Comparison of ENCODE assay signal across 1 cellular context in the genomic region with DNA sequence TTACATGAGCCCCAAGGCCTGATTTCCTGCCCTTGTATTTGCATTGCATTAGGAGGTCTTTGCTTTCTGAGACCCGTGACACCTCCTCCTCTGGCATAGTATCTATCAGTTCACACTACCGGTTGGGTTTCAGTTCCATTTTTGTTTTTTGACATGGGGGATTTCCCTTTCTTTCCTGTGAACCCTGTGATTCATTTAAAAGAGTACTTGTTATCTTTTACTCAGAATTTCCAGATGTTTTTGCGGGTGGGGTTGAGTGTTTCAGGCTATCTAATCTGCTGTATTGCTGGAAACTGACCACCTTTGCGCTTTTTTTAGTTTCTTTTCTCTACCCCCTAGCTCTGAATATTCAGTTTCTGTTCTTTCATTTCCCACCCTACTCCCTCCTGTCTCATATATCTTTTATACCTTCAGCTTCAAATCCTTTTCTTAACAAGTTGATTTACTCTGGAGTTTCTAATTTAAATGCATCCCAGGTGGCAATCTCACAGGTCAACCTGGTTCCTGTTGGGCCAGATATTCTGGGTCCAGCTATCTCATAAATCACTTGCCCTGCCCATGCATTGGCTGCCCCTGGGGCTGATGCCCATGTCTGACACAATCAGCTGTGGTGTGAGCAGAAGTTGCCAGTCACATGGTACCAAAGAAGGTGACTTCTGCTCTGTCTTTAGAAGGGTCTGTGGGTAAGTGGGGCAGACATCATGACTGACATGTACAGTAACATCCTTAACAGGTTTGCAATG.
A peak's percentile ranks its signal among the peaks of the same experiment; 100 is the strongest.
TF ChIP-seq lines count a peak whose summit lies in the region.

No MANE protein-coding gene starts in this region.

TF ChIP-seq in GM12878, 131 proteins besides CTCF, POLR2A, EP300 and RAD21 (continued from another document and continues in another):
- TF ChIP-seq, protein P1, sequence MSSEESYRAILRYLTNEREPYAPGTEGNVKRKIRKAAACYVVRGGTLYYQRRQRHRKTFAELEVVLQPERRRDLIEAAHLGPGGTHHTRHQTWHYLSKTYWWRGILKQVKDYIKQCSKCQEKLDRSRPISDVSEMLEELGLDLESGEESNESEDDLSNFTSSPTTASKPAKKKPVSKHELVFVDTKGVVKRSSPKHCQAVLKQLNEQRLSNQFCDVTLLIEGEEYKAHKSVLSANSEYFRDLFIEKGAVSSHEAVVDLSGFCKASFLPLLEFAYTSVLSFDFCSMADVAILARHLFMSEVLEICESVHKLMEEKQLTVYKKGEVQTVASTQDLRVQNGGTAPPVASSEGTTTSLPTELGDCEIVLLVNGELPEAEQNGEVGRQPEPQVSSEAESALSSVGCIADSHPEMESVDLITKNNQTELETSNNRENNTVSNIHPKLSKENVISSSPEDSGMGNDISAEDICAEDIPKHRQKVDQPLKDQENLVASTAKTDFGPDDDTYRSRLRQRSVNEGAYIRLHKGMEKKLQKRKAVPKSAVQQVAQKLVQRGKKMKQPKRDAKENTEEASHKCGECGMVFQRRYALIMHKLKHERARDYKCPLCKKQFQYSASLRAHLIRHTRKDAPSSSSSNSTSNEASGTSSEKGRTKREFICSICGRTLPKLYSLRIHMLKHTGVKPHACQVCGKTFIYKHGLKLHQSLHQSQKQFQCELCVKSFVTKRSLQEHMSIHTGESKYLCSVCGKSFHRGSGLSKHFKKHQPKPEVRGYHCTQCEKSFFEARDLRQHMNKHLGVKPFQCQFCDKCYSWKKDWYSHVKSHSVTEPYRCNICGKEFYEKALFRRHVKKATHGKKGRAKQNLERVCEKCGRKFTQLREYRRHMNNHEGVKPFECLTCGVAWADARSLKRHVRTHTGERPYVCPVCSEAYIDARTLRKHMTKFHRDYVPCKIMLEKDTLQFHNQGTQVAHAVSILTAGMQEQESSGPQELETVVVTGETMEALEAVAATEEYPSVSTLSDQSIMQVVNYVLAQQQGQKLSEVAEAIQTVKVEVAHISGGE (CRISPR knock-in tag; IDR thresholded peaks at IDR 0.05): no peak
- peak; percentile 91; the same call in 1 of the 2 replicates for TF ChIP-seq BACH1 (IDR thresholded peaks at IDR 0.05; ENCODE audit: borderline replicate concordance)
- TF ChIP-seq, protein P2, sequence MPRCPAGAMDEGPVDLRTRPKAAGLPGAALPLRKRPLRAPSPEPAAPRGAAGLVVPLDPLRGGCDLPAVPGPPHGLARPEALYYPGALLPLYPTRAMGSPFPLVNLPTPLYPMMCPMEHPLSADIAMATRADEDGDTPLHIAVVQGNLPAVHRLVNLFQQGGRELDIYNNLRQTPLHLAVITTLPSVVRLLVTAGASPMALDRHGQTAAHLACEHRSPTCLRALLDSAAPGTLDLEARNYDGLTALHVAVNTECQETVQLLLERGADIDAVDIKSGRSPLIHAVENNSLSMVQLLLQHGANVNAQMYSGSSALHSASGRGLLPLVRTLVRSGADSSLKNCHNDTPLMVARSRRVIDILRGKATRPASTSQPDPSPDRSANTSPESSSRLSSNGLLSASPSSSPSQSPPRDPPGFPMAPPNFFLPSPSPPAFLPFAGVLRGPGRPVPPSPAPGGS (IDR thresholded peaks at IDR 0.05; ENCODE audit: borderline replicate concordance, insufficient read depth, low read depth, low read length, poor library complexity, severe bottlenecking): peak; percentile 86
- no peak for TF ChIP-seq ASH2L (IDR thresholded peaks at IDR 0.05; ENCODE audit: borderline replicate concordance, low read depth)
- no peak for TF ChIP-seq ZNF207 (IDR thresholded peaks at IDR 0.05; ENCODE audit: borderline replicate concordance)
- TF ChIP-seq, protein P3, sequence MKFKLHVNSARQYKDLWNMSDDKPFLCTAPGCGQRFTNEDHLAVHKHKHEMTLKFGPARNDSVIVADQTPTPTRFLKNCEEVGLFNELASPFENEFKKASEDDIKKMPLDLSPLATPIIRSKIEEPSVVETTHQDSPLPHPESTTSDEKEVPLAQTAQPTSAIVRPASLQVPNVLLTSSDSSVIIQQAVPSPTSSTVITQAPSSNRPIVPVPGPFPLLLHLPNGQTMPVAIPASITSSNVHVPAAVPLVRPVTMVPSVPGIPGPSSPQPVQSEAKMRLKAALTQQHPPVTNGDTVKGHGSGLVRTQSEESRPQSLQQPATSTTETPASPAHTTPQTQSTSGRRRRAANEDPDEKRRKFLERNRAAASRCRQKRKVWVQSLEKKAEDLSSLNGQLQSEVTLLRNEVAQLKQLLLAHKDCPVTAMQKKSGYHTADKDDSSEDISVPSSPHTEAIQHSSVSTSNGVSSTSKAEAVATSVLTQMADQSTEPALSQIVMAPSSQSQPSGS (IDR thresholded peaks at IDR 0.05; ENCODE audit: low read length): peak; percentile 95
- peak; percentile 35; the same call in 1 of the 2 replicates for TF ChIP-seq FOXK2 (IDR thresholded peaks at IDR 0.05)
- TF ChIP-seq SUZ12 (IDR thresholded peaks at IDR 0.05; ENCODE audit: unreplicated experiment): no peak
- no peak; the same call in 1 of the 2 replicates for TF ChIP-seq SMC3 (IDR thresholded peaks at IDR 0.05; ENCODE audit: borderline replicate concordance, low read length)
- TF ChIP-seq MXI1 (IDR thresholded peaks at IDR 0.05; ENCODE audit: low read depth, low read length): no peak; the same call in 1 of the 2 replicates
- TF ChIP-seq STAT1 (conservative IDR thresholded peaks at IDR 0.05): no peak
- no peak; a peak in 1 of 4 replicates for TF ChIP-seq CEBPB (IDR thresholded peaks at IDR 0.05; ENCODE audit: borderline replicate concordance in 1 of 2, low read depth in 2 of 2, low read length in 2 of 2)
- TF ChIP-seq LARP7 (IDR thresholded peaks at IDR 0.05): no peak
- TF ChIP-seq SRF (IDR thresholded peaks at IDR 0.05; ENCODE audit: low read depth in 2 of 2, low read length in 2 of 2): no peak
- no peak for TF ChIP-seq POLR2AphosphoS5 (IDR thresholded peaks at IDR 0.05; ENCODE audit: low read length)
- TF ChIP-seq ZNF274 (IDR thresholded peaks at IDR 0.05; ENCODE audit: insufficient read depth, insufficient read length): no peak
- TF ChIP-seq SREBF2 (IDR thresholded peaks at IDR 0.05; ENCODE audit: low read length): no peak
- TF ChIP-seq ATF7 (IDR thresholded peaks at IDR 0.05; ENCODE audit: low read depth): peak; percentile 96
- TF ChIP-seq, protein P4, sequence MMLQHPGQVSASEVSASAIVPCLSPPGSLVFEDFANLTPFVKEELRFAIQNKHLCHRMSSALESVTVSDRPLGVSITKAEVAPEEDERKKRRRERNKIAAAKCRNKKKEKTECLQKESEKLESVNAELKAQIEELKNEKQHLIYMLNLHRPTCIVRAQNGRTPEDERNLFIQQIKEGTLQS (IDR thresholded peaks at IDR 0.05; ENCODE audit: borderline replicate concordance, extremely low read depth, low read depth, low read length): no peak
- no peak for TF ChIP-seq NFYA (IDR thresholded peaks at IDR 0.05; ENCODE audit: borderline replicate concordance, low read depth, low read length)
- 0 out of 2 replicates have a peak, but pooled peaks have one; percentile 13 for TF ChIP-seq YY1 (IDR thresholded peaks at IDR 0.05; ENCODE audit: low read depth, low read length)
- no peak for TF ChIP-seq RB1 (IDR thresholded peaks at IDR 0.05; ENCODE audit: borderline replicate concordance)
- peak; percentile 96 for TF ChIP-seq FOXM1 (IDR thresholded peaks at IDR 0.05; ENCODE audit: low read depth, low read length)
- no peak for TF ChIP-seq KLF5 (IDR thresholded peaks at IDR 0.05; ENCODE audit: partially characterized antibody)
- TF ChIP-seq, protein P5, sequence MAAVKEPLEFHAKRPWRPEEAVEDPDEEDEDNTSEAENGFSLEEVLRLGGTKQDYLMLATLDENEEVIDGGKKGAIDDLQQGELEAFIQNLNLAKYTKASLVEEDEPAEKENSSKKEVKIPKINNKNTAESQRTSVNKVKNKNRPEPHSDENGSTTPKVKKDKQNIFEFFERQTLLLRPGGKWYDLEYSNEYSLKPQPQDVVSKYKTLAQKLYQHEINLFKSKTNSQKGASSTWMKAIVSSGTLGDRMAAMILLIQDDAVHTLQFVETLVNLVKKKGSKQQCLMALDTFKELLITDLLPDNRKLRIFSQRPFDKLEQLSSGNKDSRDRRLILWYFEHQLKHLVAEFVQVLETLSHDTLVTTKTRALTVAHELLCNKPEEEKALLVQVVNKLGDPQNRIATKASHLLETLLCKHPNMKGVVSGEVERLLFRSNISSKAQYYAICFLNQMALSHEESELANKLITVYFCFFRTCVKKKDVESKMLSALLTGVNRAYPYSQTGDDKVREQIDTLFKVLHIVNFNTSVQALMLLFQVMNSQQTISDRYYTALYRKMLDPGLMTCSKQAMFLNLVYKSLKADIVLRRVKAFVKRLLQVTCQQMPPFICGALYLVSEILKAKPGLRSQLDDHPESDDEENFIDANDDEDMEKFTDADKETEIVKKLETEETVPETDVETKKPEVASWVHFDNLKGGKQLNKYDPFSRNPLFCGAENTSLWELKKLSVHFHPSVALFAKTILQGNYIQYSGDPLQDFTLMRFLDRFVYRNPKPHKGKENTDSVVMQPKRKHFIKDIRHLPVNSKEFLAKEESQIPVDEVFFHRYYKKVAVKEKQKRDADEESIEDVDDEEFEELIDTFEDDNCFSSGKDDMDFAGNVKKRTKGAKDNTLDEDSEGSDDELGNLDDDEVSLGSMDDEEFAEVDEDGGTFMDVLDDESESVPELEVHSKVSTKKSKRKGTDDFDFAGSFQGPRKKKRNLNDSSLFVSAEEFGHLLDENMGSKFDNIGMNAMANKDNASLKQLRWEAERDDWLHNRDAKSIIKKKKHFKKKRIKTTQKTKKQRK (IDR thresholded peaks at IDR 0.05; ENCODE audit: low read depth, low read length): no peak
- no peak for TF ChIP-seq SIN3A (IDR thresholded peaks at IDR 0.05; ENCODE audit: low read depth, low read length)
- peak; percentile 94 for TF ChIP-seq IKZF1 (conservative IDR thresholded peaks at IDR 0.05)
- peak; percentile 21; the same call in 1 of the 2 replicates for TF ChIP-seq CBX5 (IDR thresholded peaks at IDR 0.05; ENCODE audit: low read depth)
- TF ChIP-seq, protein P6, sequence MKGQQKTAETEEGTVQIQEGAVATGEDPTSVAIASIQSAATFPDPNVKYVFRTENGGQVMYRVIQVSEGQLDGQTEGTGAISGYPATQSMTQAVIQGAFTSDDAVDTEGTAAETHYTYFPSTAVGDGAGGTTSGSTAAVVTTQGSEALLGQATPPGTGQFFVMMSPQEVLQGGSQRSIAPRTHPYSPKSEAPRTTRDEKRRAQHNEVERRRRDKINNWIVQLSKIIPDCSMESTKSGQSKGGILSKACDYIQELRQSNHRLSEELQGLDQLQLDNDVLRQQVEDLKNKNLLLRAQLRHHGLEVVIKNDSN (IDR thresholded peaks at IDR 0.05; ENCODE audit: borderline replicate concordance, extremely low read length, insufficient read depth, low read depth, low read length): peak; percentile 38
- no peak; the same call in 1 of the 2 replicates for TF ChIP-seq TCF3 (IDR thresholded peaks at IDR 0.05; ENCODE audit: borderline replicate concordance, insufficient read depth, low read depth, low read length)
- no peak for TF ChIP-seq YBX1 (IDR thresholded peaks at IDR 0.05)
- no peak for TF ChIP-seq HDAC2 (IDR thresholded peaks at IDR 0.05)
- TF ChIP-seq ETV6 (conservative IDR thresholded peaks at IDR 0.05 in 1 of 2, IDR thresholded peaks at IDR 0.05 in 1 of 2; ENCODE audit: borderline replicate concordance in 1 of 2, low read depth in 1 of 2): peak; percentile 87 to 94; a peak in 3 of 4 replicates
- TF ChIP-seq POU2F2 (IDR thresholded peaks at IDR 0.05; ENCODE audit: borderline replicate concordance, low read depth, low read length): peak; percentile 88
- no peak; the same call in none of the 2 replicates for TF ChIP-seq NFXL1 (IDR thresholded peaks at IDR 0.05; ENCODE audit: borderline replicate concordance)
- peak; percentile 85 to 89 for TF ChIP-seq BHLHE40 (IDR thresholded peaks at IDR 0.05; ENCODE audit: borderline replicate concordance in 1 of 2, low read depth in 2 of 2, low read length in 1 of 2)
- TF ChIP-seq, protein P7, sequence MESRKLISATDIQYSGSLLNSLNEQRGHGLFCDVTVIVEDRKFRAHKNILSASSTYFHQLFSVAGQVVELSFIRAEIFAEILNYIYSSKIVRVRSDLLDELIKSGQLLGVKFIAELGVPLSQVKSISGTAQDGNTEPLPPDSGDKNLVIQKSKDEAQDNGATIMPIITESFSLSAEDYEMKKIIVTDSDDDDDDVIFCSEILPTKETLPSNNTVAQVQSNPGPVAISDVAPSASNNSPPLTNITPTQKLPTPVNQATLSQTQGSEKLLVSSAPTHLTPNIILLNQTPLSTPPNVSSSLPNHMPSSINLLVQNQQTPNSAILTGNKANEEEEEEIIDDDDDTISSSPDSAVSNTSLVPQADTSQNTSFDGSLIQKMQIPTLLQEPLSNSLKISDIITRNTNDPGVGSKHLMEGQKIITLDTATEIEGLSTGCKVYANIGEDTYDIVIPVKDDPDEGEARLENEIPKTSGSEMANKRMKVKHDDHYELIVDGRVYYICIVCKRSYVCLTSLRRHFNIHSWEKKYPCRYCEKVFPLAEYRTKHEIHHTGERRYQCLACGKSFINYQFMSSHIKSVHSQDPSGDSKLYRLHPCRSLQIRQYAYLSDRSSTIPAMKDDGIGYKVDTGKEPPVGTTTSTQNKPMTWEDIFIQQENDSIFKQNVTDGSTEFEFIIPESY (IDR thresholded peaks at IDR 0.05): no peak
- TF ChIP-seq, protein P8, sequence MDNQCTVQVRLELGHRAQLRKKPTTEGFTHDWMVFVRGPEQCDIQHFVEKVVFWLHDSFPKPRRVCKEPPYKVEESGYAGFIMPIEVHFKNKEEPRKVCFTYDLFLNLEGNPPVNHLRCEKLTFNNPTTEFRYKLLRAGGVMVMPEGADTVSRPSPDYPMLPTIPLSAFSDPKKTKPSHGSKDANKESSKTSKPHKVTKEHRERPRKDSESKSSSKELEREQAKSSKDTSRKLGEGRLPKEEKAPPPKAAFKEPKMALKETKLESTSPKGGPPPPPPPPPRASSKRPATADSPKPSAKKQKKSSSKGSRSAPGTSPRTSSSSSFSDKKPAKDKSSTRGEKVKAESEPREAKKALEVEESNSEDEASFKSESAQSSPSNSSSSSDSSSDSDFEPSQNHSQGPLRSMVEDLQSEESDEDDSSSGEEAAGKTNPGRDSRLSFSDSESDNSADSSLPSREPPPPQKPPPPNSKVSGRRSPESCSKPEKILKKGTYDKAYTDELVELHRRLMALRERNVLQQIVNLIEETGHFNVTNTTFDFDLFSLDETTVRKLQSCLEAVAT (IDR thresholded peaks at IDR 0.05): peak; percentile 45; the same call in 1 of the 2 replicates
- peak; percentile 90 for TF ChIP-seq DPF2 (IDR thresholded peaks at IDR 0.05)
